ENCODE assay signal across 15 cellular contexts in the genomic region with DNA sequence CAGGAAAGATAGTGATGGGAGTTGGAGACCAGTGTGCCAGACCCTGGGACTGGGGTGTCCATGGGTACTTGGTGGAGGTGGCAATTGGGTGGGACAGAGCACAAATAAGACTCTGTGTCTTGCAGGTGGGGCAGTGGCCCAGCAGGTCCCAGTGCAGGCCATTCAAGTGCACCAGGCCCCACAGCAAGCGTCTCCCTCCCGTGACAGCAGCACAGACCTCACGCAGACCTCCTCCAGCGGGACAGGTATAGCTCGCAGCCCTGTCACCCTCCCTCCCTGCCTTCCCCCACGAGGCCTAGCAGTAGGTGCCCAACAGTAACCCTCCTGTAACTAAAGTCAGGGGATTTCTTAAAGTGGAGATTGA. TPM values are rescaled to one million over a fixed set of nuclear protein-coding genes. Genes with fewer than 3 reads are reported as not detected.
DNase-seq lines count a peak whose midpoint lies in the region; ATAC-seq lines count a peak whose summit lies in the region.
"Had no signal": no experiment of that assay in that cellular context is flagged by ENCODE, and none has a peak within 500 bp of the region (broad histone marks: within the 10 kb centered on the region; RNA-seq: fewer than 3 reads in every experiment).

No MANE protein-coding gene starts in this region.

- DNase-seq in activated T-cell treated with anti-CD3 and anti-CD28 coated beads, Interleukin-2, amount 50 U/mL, for 24 hours: no peak
- DNase-seq in activated T-cell treated with anti-CD3 and anti-CD28 coated beads for 4 hours: no peak
- no peak for DNase-seq in activated naive CD8-positive, alpha-beta T cell treated with anti-CD3 and anti-CD28 coated beads, Interleukin-2, amount 10 ng/mL, durations not matched to agents 7 days and 5 days
- DNase-seq in mesenchymal stem cell: no peak
- no peak for DNase-seq in NCI-H524 (lab: John Stamatoyannopoulos, UW)
- no peak for DNase-seq in posterior vena cava (ENCODE audit: low spot score)
- DNase-seq: activated CD4-positive, alpha-beta T cell treated with anti-CD3 and anti-CD28 coated beads for 36 hours; activated gamma-delta T cell; H7; NCI-H446; retina; stimulated activated CD4-positive, alpha-beta T cell treated with anti-CD3 and anti-CD28 coated beads, Interleukin-4, amount 100 ng/mL, for 24 hours had no signal

- H3K9me3 ChIP-seq in mesenchymal stem cell (ENCODE audit: control insufficient read depth, low read length) (no peaks in the 10 kb centered on the region), subcutaneous abdominal adipose tissue (ENCODE audit: control insufficient read depth in 5 of 5, low read length in 5 of 5) (no peaks in the 10 kb centered on the region)

- ATAC-seq in activated naive CD8-positive, alpha-beta T cell treated with anti-CD3 and anti-CD28 coated beads, Interleukin-2, amount 10 ng/mL, durations not matched to agents 7 days and 5 days (ENCODE audit: low read depth): no peak
- ATAC-seq in GM21786 (IDR thresholded peaks at IDR 0.05; ENCODE audit: unreplicated experiment): no peak
- ATAC-seq: activated CD4-positive, alpha-beta T cell treated with anti-CD3 and anti-CD28 coated beads for 36 hours had no signal

- no peak overlapping the region for H3K4me2 ChIP-seq in mesenchymal stem cell (ENCODE audit: low read length, poor library complexity, severe bottlenecking)

- H3K4ac ChIP-seq in mesenchymal stem cell (ENCODE audit: low read depth in 1 of 2, low read length in 2 of 2): no peak overlapping the region

- H3K36me3 Mint-ChIP-seq in activated T-cell treated with anti-CD3 and anti-CD28 coated beads, Interleukin-2, amount 50 U/mL, for 24 hours (ENCODE audit: low read depth): peaks cover 81% of the 10 kb centered on the region
- H3K36me3 Mint-ChIP-seq in activated naive CD8-positive, alpha-beta T cell treated with anti-CD3 and anti-CD28 coated beads, Interleukin-2, amount 10 ng/mL, durations not matched to agents 7 days and 5 days: peaks cover 25% of the 10 kb centered on the region

- H4K91ac ChIP-seq in mesenchymal stem cell (ENCODE audit: low read length): no peak overlapping the region

- peak overlapping the region in 1 of 2 experiments; percentile 25 for H2BK12ac ChIP-seq in mesenchymal stem cell (ENCODE audit: low read length in 2 of 2)

- H3K27ac ChIP-seq in mesenchymal stem cell (ENCODE audit: low read length, poor library complexity, severe bottlenecking) (no peak overlapping the region), subcutaneous abdominal adipose tissue (ENCODE audit: low read depth, low read length) (peak overlapping the region; percentile 92)
- H3K27ac ChIP-seq: cardiac muscle cell had no signal

- H3K4me1 Mint-ChIP-seq in activated T-cell treated with anti-CD3 and anti-CD28 coated beads, Interleukin-2, amount 50 U/mL, for 24 hours (ENCODE audit: low read depth): peaks cover 44% of the 10 kb centered on the region
- H3K4me1 Mint-ChIP-seq in activated naive CD8-positive, alpha-beta T cell treated with anti-CD3 and anti-CD28 coated beads, Interleukin-2, amount 10 ng/mL, durations not matched to agents 7 days and 5 days: peaks cover 38% of the 10 kb centered on the region

- H4K8ac ChIP-seq in mesenchymal stem cell (ENCODE audit: low read length): no peak overlapping the region

- peak overlapping the region; percentile 88 for H3K27ac Mint-ChIP-seq in activated T-cell treated with anti-CD3 and anti-CD28 coated beads, Interleukin-2, amount 50 U/mL, for 24 hours
- H3K27ac Mint-ChIP-seq in activated naive CD8-positive, alpha-beta T cell treated with anti-CD3 and anti-CD28 coated beads, Interleukin-2, amount 10 ng/mL, durations not matched to agents 7 days and 5 days: peak overlapping the region; percentile 72

- H3K18ac ChIP-seq in mesenchymal stem cell (ENCODE audit: low read depth in 1 of 2, low read length in 2 of 2): no peak overlapping the region

- no peak overlapping the region for H3K4me3 ChIP-seq in mesenchymal stem cell (ENCODE audit: insufficient read depth in 1 of 2, low read depth in 1 of 2, low read length in 2 of 2)
- no peak overlapping the region for H3K4me3 ChIP-seq in subcutaneous abdominal adipose tissue (ENCODE audit: low read depth in 1 of 5, low read length in 5 of 5)
- H3K4me3 ChIP-seq: cardiac muscle cell had no signal

- no peak overlapping the region for H2BK15ac ChIP-seq in mesenchymal stem cell (ENCODE audit: low read depth, poor library complexity, severe bottlenecking)

- H3K9ac ChIP-seq in mesenchymal stem cell (ENCODE audit: low read length) (peak overlapping the region; percentile 94), subcutaneous abdominal adipose tissue (ENCODE audit: low read length in 5 of 5) (peak overlapping the region in 1 of 5 donors; percentile 39)

- H3K79me1 ChIP-seq in mesenchymal stem cell (replicated peaks; ENCODE audit: low read length, poor library complexity, severe bottlenecking): peaks cover 26% of the 10 kb centered on the region

- no peak overlapping the region for H2AFZ ChIP-seq in mesenchymal stem cell (ENCODE audit: low read depth, low read length)

- 100% methylated on average over 4 of the region's 6 CpGs for WGBS in mesenchymal stem cell

- H2BK120ac ChIP-seq in mesenchymal stem cell (ENCODE audit: low read depth, low read length): no peak overlapping the region

- H3K4me1 ChIP-seq in mesenchymal stem cell (ENCODE audit: control insufficient read depth, insufficient read depth, low read depth, low read length) (peaks cover 25% of the 10 kb centered on the region), subcutaneous abdominal adipose tissue (ENCODE audit: control insufficient read depth in 5 of 5, insufficient read depth in 5 of 5, low read length in 5 of 5) (peaks cover 12 to 45% (median 37%) of the 10 kb centered on the region in 5 donors)

- H3K27me3 Mint-ChIP-seq in activated T-cell treated with anti-CD3 and anti-CD28 coated beads, Interleukin-2, amount 50 U/mL, for 24 hours: no peaks in the 10 kb centered on the region
- H3K27me3 Mint-ChIP-seq in activated naive CD8-positive, alpha-beta T cell treated with anti-CD3 and anti-CD28 coated beads, Interleukin-2, amount 10 ng/mL, durations not matched to agents 7 days and 5 days: no peaks in the 10 kb centered on the region
- H3K27me3 Mint-ChIP-seq: activated CD4-positive, alpha-beta T cell treated with anti-CD3 and anti-CD28 coated beads for 36 hours had no signal

- H3K36me3 ChIP-seq in mesenchymal stem cell (ENCODE audit: control insufficient read depth in 1 of 2, insufficient read depth in 2 of 2, low read depth in 1 of 2, low read length in 2 of 2) (peaks cover 40 to 52% of the 10 kb centered on the region in 2 experiments), subcutaneous abdominal adipose tissue (ENCODE audit: control insufficient read depth in 5 of 5, insufficient read depth in 5 of 5, low read length in 5 of 5) (peaks cover 0 to 40% (median 36%) of the 10 kb centered on the region in 5 donors)

- H3K27me3 ChIP-seq in mesenchymal stem cell (ENCODE audit: control insufficient read depth in 1 of 2, insufficient read depth in 1 of 2, low read length in 2 of 2): no peaks in the 10 kb centered on the region
- no peaks in the 10 kb centered on the region for H3K27me3 ChIP-seq in subcutaneous abdominal adipose tissue (ENCODE audit: control insufficient read depth in 5 of 5, insufficient read depth in 4 of 5, low read length in 5 of 5)
- H3K27me3 ChIP-seq: cardiac muscle cell had no signal

- POLR2A ChIA-PET in activated naive CD8-positive, alpha-beta T cell treated with anti-CD3 and anti-CD28 coated beads, Interleukin-2, amount 10 ng/mL, durations not matched to agents 7 days and 5 days (lab: Charles Lee): interaction anchor here (0.7 kb wide), 1 partner anchor 76 kb away, joined by 4 read pairs; no protein-coding TSS in a partner anchor

- no peak overlapping the region for H2AK5ac ChIP-seq in mesenchymal stem cell (ENCODE audit: low read length, severe bottlenecking)

- no peak overlapping the region for H3K4me3 Mint-ChIP-seq in activated T-cell treated with anti-CD3 and anti-CD28 coated beads, Interleukin-2, amount 50 U/mL, for 24 hours
- no peak overlapping the region for H3K4me3 Mint-ChIP-seq in activated naive CD8-positive, alpha-beta T cell treated with anti-CD3 and anti-CD28 coated beads, Interleukin-2, amount 10 ng/mL, durations not matched to agents 7 days and 5 days
- H3K4me3 Mint-ChIP-seq: activated CD4-positive, alpha-beta T cell treated with anti-CD3 and anti-CD28 coated beads for 36 hours had no signal

- no peaks in the 10 kb centered on the region for H3K9me3 Mint-ChIP-seq in activated T-cell treated with anti-CD3 and anti-CD28 coated beads, Interleukin-2, amount 50 U/mL, for 24 hours
- no peaks in the 10 kb centered on the region for H3K9me3 Mint-ChIP-seq in activated naive CD8-positive, alpha-beta T cell treated with anti-CD3 and anti-CD28 coated beads, Interleukin-2, amount 10 ng/mL, durations not matched to agents 7 days and 5 days

- no peak overlapping the region for H3K23ac ChIP-seq in mesenchymal stem cell (ENCODE audit: low read length in 2 of 2)

- no peak overlapping the region for H2BK5ac ChIP-seq in mesenchymal stem cell (ENCODE audit: low read depth, low read length, poor library complexity, severe bottlenecking)

- intact Hi-C loops in posterior vena cava (cut with DNase I): no loop called here

- no peak overlapping the region for H3K14ac ChIP-seq in mesenchymal stem cell (ENCODE audit: low read length in 2 of 2)

RNA-seq across cellular contexts. Expression of a gene that starts 5.3 kb away (rescaled TPM):
- 10 to 100 TPM; 34.4 to 36.0 TPM for total RNA-seq in activated naive CD8-positive, alpha-beta T cell treated with anti-CD3 and anti-CD28 coated beads, Interleukin-2, amount 10 ng/mL, durations not matched to agents 7 days and 5 days
- 30.1 TPM for polyA plus RNA-seq in mesenchymal stem cell (2013, experiment 1 of 2)
- polyA plus RNA-seq in mesenchymal stem cell (2013, experiment 2 of 2): 29.6 TPM
- 10 to 100 TPM; 92.6 to 95.6 TPM for total RNA-seq in posterior vena cava

RNA-seq across cellular contexts. Expression of a gene that starts 5.6 kb away (rescaled TPM):
- total RNA-seq in activated naive CD8-positive, alpha-beta T cell treated with anti-CD3 and anti-CD28 coated beads, Interleukin-2, amount 10 ng/mL, durations not matched to agents 7 days and 5 days: 10 to 100 TPM; 75.1 to 80.8 TPM
- polyA plus RNA-seq in mesenchymal stem cell (2013, experiment 1 of 2): 12.8 TPM
- 11.6 TPM for polyA plus RNA-seq in mesenchymal stem cell (2013, experiment 2 of 2)
- total RNA-seq in posterior vena cava: 10 to 100 TPM; 24.5 to 25.5 TPM

RNA-seq across cellular contexts. Expression of a gene that starts 52.9 kb away (rescaled TPM):
- total RNA-seq in activated naive CD8-positive, alpha-beta T cell treated with anti-CD3 and anti-CD28 coated beads, Interleukin-2, amount 10 ng/mL, durations not matched to agents 7 days and 5 days: 10 to 100 TPM; 42.2 to 43.7 TPM
- polyA plus RNA-seq in mesenchymal stem cell (2013, experiment 1 of 2): 58.5 TPM
- 60.4 TPM for polyA plus RNA-seq in mesenchymal stem cell (2013, experiment 2 of 2)
- total RNA-seq in posterior vena cava: 10 to 100 TPM; 24.5 to 42.5 TPM
